24 cellular contexts compared by ENCODE assay signal in the genomic region with DNA sequence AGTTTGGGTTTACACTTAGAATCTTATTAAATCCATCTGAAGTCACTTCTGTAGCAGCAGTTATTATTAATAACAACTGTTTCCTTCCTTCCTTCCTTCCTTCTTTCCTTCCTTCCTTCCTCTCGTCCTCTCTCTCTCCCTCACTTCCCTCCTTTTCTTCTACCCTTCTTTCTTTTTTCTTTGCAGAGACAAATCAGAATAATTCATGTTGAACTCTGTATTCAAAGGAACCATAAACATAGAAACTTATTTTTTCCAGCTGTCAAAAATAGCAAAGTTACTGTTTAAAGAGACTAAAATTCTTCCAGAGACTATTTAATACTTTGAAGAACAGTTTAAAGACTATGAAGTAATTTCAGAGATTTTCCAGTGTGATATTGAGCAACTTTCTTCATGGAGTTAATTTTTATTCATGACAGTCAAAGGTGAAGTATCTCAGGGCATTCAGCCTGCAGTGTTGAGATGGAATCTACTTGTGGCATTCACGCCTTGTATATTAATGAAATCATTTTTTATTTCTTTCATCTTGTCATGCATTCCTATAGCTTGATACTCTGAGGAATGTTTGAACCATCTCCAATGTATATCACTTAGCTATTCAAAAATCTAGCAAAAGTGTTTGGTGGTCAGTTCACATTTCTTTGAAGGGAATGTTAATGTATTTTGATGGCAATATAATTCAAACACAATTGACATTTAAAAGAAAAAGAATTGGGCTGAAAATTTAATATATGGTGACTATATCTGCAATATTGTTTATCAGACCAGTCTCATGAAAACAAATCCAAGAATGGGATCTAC.
DNase-seq lines count a peak whose midpoint lies in the region; ATAC-seq, FAIRE-seq and TF ChIP-seq lines count a peak whose summit lies in the region.
"Had no signal": no experiment of that assay in that cellular context is flagged by ENCODE, and none has a peak within 500 bp of the region (broad histone marks: within the 10 kb centered on the region; RNA-seq: fewer than 3 reads in every experiment).

No MANE protein-coding gene starts in this region.

- TF ChIP-seq RAD21 in IMR-90 (IDR thresholded peaks at IDR 0.05; ENCODE audit: low read length) = no peak

- H4K8ac ChIP-seq in IMR-90 (ENCODE audit: low read depth in 2 of 2, low read length in 2 of 2) = no peak overlapping the region

- H2BK120ac ChIP-seq in IMR-90 (ENCODE audit: low read depth, low read length) = no peak overlapping the region

- peak overlapping the region; percentile 16 for H3K27ac Mint-ChIP-seq in astrocyte (ENCODE audit: unreplicated experiment)
- H3K27ac Mint-ChIP-seq: activated CD8-positive, alpha-beta T cell treated with anti-CD3 and anti-CD28 coated beads, Interleukin-2, amount 10 ng/mL, durations not matched to agents 7 days and 5 days; dendritic cell treated with granulocyte-macrophage colony-stimulating factor and Interleukin-4, amounts not matched to agents 40 ng/mL and 50 ng/mL, for 4 days; immature natural killer cell; progenitor cell of endocrine pancreas; stimulated activated effector memory CD8-positive, alpha-beta T cell treated with anti-CD3 and anti-CD28 coated beads, Interleukin-12 subunit alpha, Interleukin-12 subunit beta, amount 100 ng/mL, for 72 hours had no signal

- WGBS in IMR-90 (ENCODE audit: extremely low coverage in 2 of 2, insufficient read length in 1 of 2), 2 experiments = 83 to 100% methylated on average over 1 of the region's 2 CpGs
- whole genome bisulfite sequencing in smooth muscle cell (ENCODE audit: low lambda C conversion rate) = 70% methylated on average over 2 of the region's 2 CpGs

- H2AK5ac ChIP-seq in IMR-90 (ENCODE audit: low read depth, low read length) = no peak overlapping the region

- H3K36me3 ChIP-seq in IMR-90 (ENCODE audit: control insufficient read depth, insufficient read depth, low read length) (no peaks in the 10 kb centered on the region), astrocyte (ENCODE audit: insufficient read depth, low read length) (no peaks in the 10 kb centered on the region), kidney (ENCODE audit: control insufficient read depth in 1 of 2, insufficient read depth in 2 of 2, low read length in 2 of 2) (no peaks in the 10 kb centered on the region), smooth muscle cell (ENCODE audit: low read depth) (no peaks in the 10 kb centered on the region), PC-3 (ENCODE audit: low read depth, low read length) (no peaks in the 10 kb centered on the region)
- H3K36me3 ChIP-seq: cardiac muscle cell, thyroid gland had no signal

- POLR2A ChIA-PET in IMR-90 (lab: Charles Lee; ENCODE audit: unreplicated experiment) = no interaction called here
- POLR2A ChIA-PET in PC-3 (lab: Charles Lee; ENCODE audit: unreplicated experiment) = interaction anchor here (0.7 kb wide), 1 partner anchor 14 kb away, joined by 5 read pairs; no protein-coding TSS in a partner anchor

- no peaks in the 10 kb centered on the region for H3K79me2 ChIP-seq in astrocyte (ENCODE audit: insufficient read depth, low read length)
- H3K79me2 ChIP-seq in smooth muscle cell (ENCODE audit: low read depth) = no peaks in the 10 kb centered on the region
- H3K79me2 ChIP-seq in PC-3 (ENCODE audit: low read length) = no peaks in the 10 kb centered on the region
- H3K79me2 ChIP-seq: hepatocyte had no signal

- no peak overlapping the region for H4K91ac ChIP-seq in IMR-90 (ENCODE audit: insufficient read depth, low read depth, low read length)

- no peak for TF ChIP-seq POLR2A in IMR-90 (IDR thresholded peaks at IDR 0.05; ENCODE audit: low read depth, low read length)

- H3K9me3 ChIP-seq in IMR-90 (ENCODE audit: control insufficient read depth, insufficient read depth, low read length) (no peaks in the 10 kb centered on the region), astrocyte (ENCODE audit: insufficient read depth, low read depth, low read length) (no peaks in the 10 kb centered on the region), kidney (ENCODE audit: control insufficient read depth in 1 of 2, low read length in 2 of 2) (no peaks in the 10 kb centered on the region), smooth muscle cell (replicated peaks; ENCODE audit: low read depth) (no peaks in the 10 kb centered on the region), PC-3 (ENCODE audit: low read length) (no peaks in the 10 kb centered on the region)
- H3K9me3 ChIP-seq: thyroid gland had no signal

- H3K9me2 ChIP-seq in PC-3 (replicated peaks; ENCODE audit: low read length) = no peaks in the 10 kb centered on the region

- no peak for FAIRE-seq in astrocyte (lab: Jason Lieb, UNC)
- peak; percentile 51 for FAIRE-seq in kidney (lab: Jason Lieb, UNC)

- H2AFZ ChIP-seq in IMR-90 (replicated peaks; ENCODE audit: low read length, poor library complexity) (no peak overlapping the region), astrocyte (ENCODE audit: low read depth, low read length) (no peak overlapping the region), smooth muscle cell (ENCODE audit: low read depth) (no peak overlapping the region), PC-3 (ENCODE audit: low read length) (no peak overlapping the region)
- H2AFZ ChIP-seq: hepatocyte had no signal

- no peak overlapping the region for H2BK5ac ChIP-seq in IMR-90 (ENCODE audit: low read depth, low read length, poor library complexity, severe bottlenecking)

- H3K4me1 ChIP-seq in IMR-90 (ENCODE audit: control insufficient read depth, insufficient read depth, low read length) (no peaks in the 10 kb centered on the region), astrocyte (ENCODE audit: insufficient read depth, low read length) (peaks cover 6% of the 10 kb centered on the region), kidney (ENCODE audit: control insufficient read depth in 1 of 2, insufficient read depth in 1 of 2, low read depth in 1 of 2, low read length in 2 of 2) (peaks cover 5 to 12% of the 10 kb centered on the region in 2 donors), smooth muscle cell (ENCODE audit: low read depth) (peaks cover 4% of the 10 kb centered on the region), PC-3 (ENCODE audit: insufficient read depth, low read length) (peaks cover 7% of the 10 kb centered on the region)
- H3K4me1 ChIP-seq: thyroid gland had no signal

- H3K9me3 Mint-ChIP-seq in astrocyte (ENCODE audit: unreplicated experiment) = no peaks in the 10 kb centered on the region
- H3K9me3 Mint-ChIP-seq: dendritic cell treated with granulocyte-macrophage colony-stimulating factor and Interleukin-4, amounts not matched to agents 40 ng/mL and 50 ng/mL, for 4 days; immature natural killer cell; stimulated activated effector memory CD8-positive, alpha-beta T cell treated with anti-CD3 and anti-CD28 coated beads, Interleukin-12 subunit alpha, Interleukin-12 subunit beta, amount 100 ng/mL, for 72 hours had no signal

- no peak overlapping the region for H3K4me3 Mint-ChIP-seq in astrocyte (ENCODE audit: unreplicated experiment)
- H3K4me3 Mint-ChIP-seq: activated CD8-positive, alpha-beta T cell treated with anti-CD3 and anti-CD28 coated beads, Interleukin-2, amount 10 ng/mL, durations not matched to agents 7 days and 5 days; dendritic cell treated with granulocyte-macrophage colony-stimulating factor and Interleukin-4, amounts not matched to agents 40 ng/mL and 50 ng/mL, for 4 days; immature natural killer cell; stimulated activated effector memory CD8-positive, alpha-beta T cell treated with anti-CD3 and anti-CD28 coated beads, Interleukin-12 subunit alpha, Interleukin-12 subunit beta, amount 100 ng/mL, for 72 hours had no signal

- no peak overlapping the region for H3K56ac ChIP-seq in IMR-90 (ENCODE audit: extremely low read depth, insufficient read depth, low read length)

- no peak overlapping the region for H3K4me3 ChIP-seq in IMR-90 (ENCODE audit: insufficient read depth, low read depth, low read length)
- no peak overlapping the region for H3K4me3 ChIP-seq in astrocyte (ENCODE audit: insufficient read depth, low read depth, low read length)
- H3K4me3 ChIP-seq in kidney (ENCODE audit: low read length in 2 of 2) = no peak overlapping the region
- H3K4me3 ChIP-seq in smooth muscle cell = no peak overlapping the region
- H3K4me3 ChIP-seq in PC-3 (ENCODE audit: low read length) = no peak overlapping the region
- H3K4me3 ChIP-seq: cardiac muscle cell, hepatocyte, skin epidermis, thyroid gland had no signal

- H3K9me1 ChIP-seq in IMR-90 (ENCODE audit: insufficient read depth, low read length) = no peaks in the 10 kb centered on the region

- CTCF ChIA-PET in IMR-90 (lab: Yijun Ruan, JAX) (interaction anchor here (0.6 kb wide), 3 partner anchors 460 to 1666 kb away, joined by 3 read pairs; no protein-coding TSS in a partner anchor), PC-3 (lab: Charles Lee) (interaction anchor here (0.5 kb wide), 1 partner anchor 627 kb away, joined by 10 read pairs; no protein-coding TSS in a partner anchor)

- no TSS peak for BruUV-seq in IMR-90 (replicated peaks; lab: Mats Ljungman, UMichigan)
- BruUV-seq in PC-3 (replicated peaks; lab: Mats Ljungman, UMichigan) = no TSS peak

- H3K27me3 ChIP-seq in IMR-90 (ENCODE audit: control insufficient read depth, insufficient read depth, low read length) (peaks cover 2% of the 10 kb centered on the region; the same call in 1 of the 2 replicates), astrocyte (ENCODE audit: insufficient read depth, low read length) (no peaks in the 10 kb centered on the region), smooth muscle cell (ENCODE audit: low read depth) (no peaks in the 10 kb centered on the region), PC-3 (ENCODE audit: low read length) (peaks cover 13% of the 10 kb centered on the region; the same call in 1 of the 2 replicates)
- H3K27me3 ChIP-seq: cardiac muscle cell, hepatocyte, thyroid gland had no signal

- peaks cover 5% of the 10 kb centered on the region for H3K4me1 Mint-ChIP-seq in astrocyte (ENCODE audit: low read depth, unreplicated experiment)
- H3K4me1 Mint-ChIP-seq: immature natural killer cell; stimulated activated effector memory CD8-positive, alpha-beta T cell treated with anti-CD3 and anti-CD28 coated beads, Interleukin-12 subunit alpha, Interleukin-12 subunit beta, amount 100 ng/mL, for 72 hours had no signal

- H2BK15ac ChIP-seq in IMR-90 (ENCODE audit: low read depth, low read length) = no peak overlapping the region

- H3K79me1 ChIP-seq in IMR-90 (ENCODE audit: low read depth in 1 of 2, low read length in 2 of 2) = no peaks in the 10 kb centered on the region

- dilution Hi-C loops in IMR-90 (cut with HindIII; ENCODE audit: low sequenced_read_pairs, unreplicated experiment) = no loop called here

- intact Hi-C loops in IMR-90 (cut with micrococcal nuclease) = no loop called here
- intact Hi-C loops in kidney (cut with DNase I) = no loop called here
- intact Hi-C loops in PC-3 (cut with micrococcal nuclease) = loop anchor here (5.0 kb wide), 1 partner anchor 102 kb away; no protein-coding TSS in a partner anchor

- no peak for DNase-seq in IMR-90
- DNase-seq in astrocyte (ENCODE audit: low read depth) = peak; percentile 56
- no peak for DNase-seq in kidney
- no peak for DNase-seq in smooth muscle cell (lab: John Stamatoyannopoulos, UW; ENCODE audit: unreplicated experiment)
- no peak for DNase-seq in NCI-H2171 (lab: John Stamatoyannopoulos, UW)
- DNase-seq in NCI-H128 (lab: John Stamatoyannopoulos, UW; ENCODE audit: unreplicated experiment) = no peak
- no peak for DNase-seq in PC-3
- DNase-seq: activated CD4-positive, alpha-beta T cell treated with anti-CD3 and anti-CD28 coated beads for 1 hour; activated CD8-positive, alpha-beta T cell treated with anti-CD3 and anti-CD28 coated beads, Interleukin-2, amount 10 ng/mL, durations not matched to agents 7 days and 5 days; activated gamma-delta T cell treated with Interleukin-2 at 50 U/mL for 16 hours; immature natural killer cell; left ventricle myocardium superior; NCI-H1436; NCI-H524; stimulated activated CD4-positive, alpha-beta T cell treated with anti-CD3 and anti-CD28 coated beads, Interleukin-2, amount 100 ng/mL, for 24 hours; thyroid gland had no signal

- H3K14ac ChIP-seq in IMR-90 (replicated peaks; ENCODE audit: low read depth, low read length) = no peak overlapping the region

- H3K9ac ChIP-seq in IMR-90 (ENCODE audit: low read depth, low read length) (no peak overlapping the region), astrocyte (ENCODE audit: low read length) (no peak overlapping the region), kidney (ENCODE audit: low read length in 2 of 2) (no peak overlapping the region), smooth muscle cell (ENCODE audit: low read depth) (no peak overlapping the region), PC-3 (ENCODE audit: low read length) (no peak overlapping the region)

- H3K27me3 Mint-ChIP-seq in astrocyte (ENCODE audit: low read depth, unreplicated experiment) = no peaks in the 10 kb centered on the region

- no peak overlapping the region for H3K27ac ChIP-seq in IMR-90 (ENCODE audit: insufficient read depth, low read length)
- H3K27ac ChIP-seq in astrocyte (ENCODE audit: low read depth, low read length) = no peak overlapping the region
- H3K27ac ChIP-seq in kidney (ENCODE audit: low read depth in 2 of 2, low read length in 2 of 2) = peak overlapping the region in 1 of 2 donors; percentile 74
- no peak overlapping the region for H3K27ac ChIP-seq in smooth muscle cell (ENCODE audit: low read depth)
- H3K27ac ChIP-seq in PC-3 (ENCODE audit: low read length) = no peak overlapping the region
- H3K27ac ChIP-seq: cardiac muscle cell, hepatocyte, RWPE1, thyroid gland had no signal

- H4K20me1 ChIP-seq in IMR-90 (ENCODE audit: insufficient read depth, low read length) (no peaks in the 10 kb centered on the region), astrocyte (ENCODE audit: insufficient read depth, low read length) (no peaks in the 10 kb centered on the region), smooth muscle cell (ENCODE audit: low read depth) (no peaks in the 10 kb centered on the region), PC-3 (ENCODE audit: low read length) (no peaks in the 10 kb centered on the region)

- H3F3A ChIP-seq in smooth muscle cell (ENCODE audit: low read depth) = no peaks in the 10 kb centered on the region
- no peaks in the 10 kb centered on the region for H3F3A ChIP-seq in PC-3 (ENCODE audit: low read length, unreplicated experiment)

- no peak overlapping the region for H4K5ac ChIP-seq in IMR-90 (ENCODE audit: low read depth, low read length)

- no peak overlapping the region for H2AK9ac ChIP-seq in IMR-90 (replicated peaks; ENCODE audit: low read depth, low read length, poor library complexity)

- H3K18ac ChIP-seq in IMR-90 (ENCODE audit: low read depth, low read length) = no peak overlapping the region

- TF ChIP-seq CTCF in IMR-90 (conservative IDR thresholded peaks at IDR 0.05; ENCODE audit: low read depth, low read length) = no peak
- TF ChIP-seq CTCF in astrocyte (IDR thresholded peaks at IDR 0.05; ENCODE audit: insufficient read depth, low read depth, low read length) = no peak
- no peak for TF ChIP-seq CTCF in kidney (IDR thresholded peaks at IDR 0.05; ENCODE audit: borderline replicate concordance, extremely low read depth, insufficient read depth)
- TF ChIP-seq CTCF in smooth muscle cell (IDR thresholded peaks at IDR 0.05; ENCODE audit: borderline replicate concordance, insufficient read depth, poor library complexity, severe bottlenecking) = no peak
- TF ChIP-seq CTCF in PC-3 (conservative IDR thresholded peaks at IDR 0.05; ENCODE audit: low read depth, low read length) = no peak

- no peaks in the 10 kb centered on the region for H3K36me3 Mint-ChIP-seq in astrocyte (ENCODE audit: low read depth, unreplicated experiment)
- H3K36me3 Mint-ChIP-seq: immature natural killer cell; stimulated activated effector memory CD8-positive, alpha-beta T cell treated with anti-CD3 and anti-CD28 coated beads, Interleukin-12 subunit alpha, Interleukin-12 subunit beta, amount 100 ng/mL, for 72 hours had no signal

- H3K4me2 ChIP-seq in IMR-90 (ENCODE audit: low read depth, low read length) (no peak overlapping the region), astrocyte (ENCODE audit: low read length) (no peak overlapping the region), smooth muscle cell (peak overlapping the region; percentile 4), PC-3 (ENCODE audit: low read length) (no peak overlapping the region)
- H3K4me2 ChIP-seq: hepatocyte had no signal

- in situ Hi-C loops in IMR-90 (cut with MboI; ENCODE audit: low sequenced_read_pairs) = no loop called here

- H2BK20ac ChIP-seq in IMR-90 (ENCODE audit: low read depth, low read length) = no peak overlapping the region

- no peak overlapping the region for H3K23ac ChIP-seq in IMR-90 (ENCODE audit: low read depth, low read length)

- ATAC-seq in IMR-90 (ENCODE audit: low read depth) (no peak), GM21717 (IDR thresholded peaks at IDR 0.05; ENCODE audit: unreplicated experiment) (no peak), PC-3 (no peak)
- ATAC-seq: activated CD8-positive, alpha-beta T cell treated with anti-CD3 and anti-CD28 coated beads, Interleukin-2, amount 10 ng/mL, durations not matched to agents 7 days and 5 days; stimulated activated effector memory CD8-positive, alpha-beta T cell treated with anti-CD3 and anti-CD28 coated beads, Interleukin-12 subunit alpha, Interleukin-12 subunit beta, amount 100 ng/mL, for 72 hours had no signal

- H3K4ac ChIP-seq in IMR-90 (ENCODE audit: low read depth, low read length) = no peak overlapping the region
